In the genomic region with DNA sequence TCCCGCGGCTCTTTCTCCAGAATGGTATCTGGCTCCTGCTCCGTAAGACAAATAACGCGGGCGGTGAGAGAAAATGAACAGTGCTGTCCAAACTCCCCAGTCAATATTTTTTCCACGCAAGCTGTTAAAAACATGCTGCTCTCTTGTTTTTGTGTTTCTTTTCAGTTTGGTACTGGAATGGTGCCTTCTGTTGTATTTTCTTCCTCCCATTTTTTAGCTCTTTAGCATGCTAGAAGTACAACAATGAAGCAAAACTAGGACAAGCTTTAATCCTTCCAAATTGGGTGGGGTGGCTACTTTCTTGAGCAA, we compare ENCODE assay signal across 1 cellular context.
TF ChIP-seq lines count a peak whose summit lies in the region.

No MANE protein-coding gene starts in this region.

TF ChIP-seq in HepG2, 621 proteins besides CTCF, POLR2A, EP300 and RAD21 (continued from another document):
- TF ChIP-seq YEATS4 (CRISPR knock-in tag; IDR thresholded peaks at IDR 0.05; ENCODE audit: borderline replicate concordance) = no peak
- TF ChIP-seq SOX6 (IDR thresholded peaks at IDR 0.05) = no peak
- 0 out of 2 replicates have a peak, but pooled peaks have one; percentile 2 for TF ChIP-seq SOX6 (CRISPR knock-in tag; IDR thresholded peaks at IDR 0.05)
- TF ChIP-seq ZBED4 (CRISPR knock-in tag; IDR thresholded peaks at IDR 0.05; ENCODE audit: borderline replicate concordance) = 0 out of 2 replicates have a peak, but pooled peaks have one; percentile 27
- peak; percentile 23 for TF ChIP-seq ZEB1 (IDR thresholded peaks at IDR 0.05; ENCODE audit: insufficient replicate concordance, low read depth)
- no peak for TF ChIP-seq NKX3-1 (CRISPR knock-in tag; IDR thresholded peaks at IDR 0.05)
- TF ChIP-seq ZNF350 (CRISPR knock-in tag; IDR thresholded peaks at IDR 0.05; ENCODE audit: borderline replicate concordance, low read depth) = no peak
- no peak for TF ChIP-seq ZFP36L1 (CRISPR knock-in tag; IDR thresholded peaks at IDR 0.05)
- no peak for TF ChIP-seq TCF7 (IDR thresholded peaks at IDR 0.05; ENCODE audit: low read depth)
- no peak for TF ChIP-seq GMEB1 (CRISPR knock-in tag; IDR thresholded peaks at IDR 0.05; ENCODE audit: borderline replicate concordance)
- no peak for TF ChIP-seq CSRNP1 (CRISPR knock-in tag; IDR thresholded peaks at IDR 0.05)
- TF ChIP-seq ZIK1 (CRISPR knock-in tag; IDR thresholded peaks at IDR 0.05; ENCODE audit: borderline replicate concordance, low read depth) = no peak
